Comparison of ENCODE assay signal across 28 cellular contexts in the genomic region with DNA sequence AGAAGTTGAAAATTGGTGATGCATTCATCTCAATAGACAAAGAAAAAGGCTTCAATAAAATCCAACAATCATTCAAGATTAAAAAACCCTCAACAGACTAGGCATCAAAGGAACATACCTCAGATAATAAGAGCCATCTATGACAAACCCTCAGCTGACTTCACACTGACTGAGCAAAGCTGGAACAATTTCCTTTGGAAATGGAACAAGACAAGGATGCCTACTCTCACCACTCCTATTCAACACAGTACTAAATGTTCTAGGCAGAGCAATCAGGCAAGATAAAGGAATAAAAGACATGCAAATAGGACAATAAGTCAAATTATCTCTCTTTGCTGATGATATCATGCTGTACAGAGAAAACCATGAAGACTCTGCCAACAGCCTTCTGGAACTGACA.
DNase-seq lines count a peak whose midpoint lies in the region; ATAC-seq and TF ChIP-seq lines count a peak whose summit lies in the region.
"Had no signal": no experiment of that assay in that cellular context is flagged by ENCODE, and none has a peak within 500 bp of the region (broad histone marks: within the 10 kb centered on the region; RNA-seq: fewer than 3 reads in every experiment).

No MANE protein-coding gene starts in this region.

- H3K4me1 Mint-ChIP-seq in CD4-positive, alpha-beta memory T cell = no peaks in the 10 kb centered on the region
- H3K4me1 Mint-ChIP-seq: activated B cell treated with CpG ODN at 0.5 μM for 24 hours; naive thymus-derived CD4-positive, alpha-beta T cell had no signal

- H3K9me3 ChIP-seq in right cardiac atrium (ENCODE audit: control insufficient read depth, low read length) = no peaks in the 10 kb centered on the region
- no peaks in the 10 kb centered on the region for H3K9me3 ChIP-seq in CD4-positive, alpha-beta memory T cell (ENCODE audit: control insufficient read depth in 1 of 2, low read length in 2 of 2)
- H3K9me3 ChIP-seq: BLaER1 treated with 17β-estradiol and CSF1 and Interleukin-3, amounts not matched to agents 10 nM and 100 nM; colonic mucosa; esophagus muscularis mucosa; HAP-1; vagina had no signal

- H3K4me1 ChIP-seq in right cardiac atrium (ENCODE audit: control insufficient read depth, insufficient read depth, low read length) = no peaks in the 10 kb centered on the region
- H3K4me1 ChIP-seq in CD4-positive, alpha-beta memory T cell (ENCODE audit: insufficient read depth, low read length) = no peaks in the 10 kb centered on the region
- H3K4me1 ChIP-seq: BLaER1 treated with 17β-estradiol and CSF1 and Interleukin-3, amounts not matched to agents 10 nM and 100 nM; body of pancreas; colonic mucosa; esophagus muscularis mucosa; HAP-1; vagina had no signal

- peak; percentile 92 to 98 for ATAC-seq in right cardiac atrium
- ATAC-seq: body of pancreas; naive thymus-derived CD4-positive, alpha-beta T cell; PC-3 had no signal

- TF ChIP-seq CTCF in 22Rv1 (IDR thresholded peaks at IDR 0.05) = no peak

- peaks cover 0 to 17% (median 6%) of the 10 kb centered on the region in 8 donors for H3K9me3 Mint-ChIP-seq in CD4-positive, alpha-beta memory T cell
- H3K9me3 Mint-ChIP-seq: activated T-helper 2 cell treated with anti-CD3 and anti-CD28 coated beads, Interferon-gamma antibody, Interleukin-2, Interleukin-4, amounts not matched to agents 10 μg/mL and 5 μg/mL and 100 μg/mL, durations not matched to agents 14 hours and 24 hours and 36 hours had no signal

- no peak overlapping the region for H3K4me3 ChIP-seq in right cardiac atrium (ENCODE audit: low read length)
- H3K4me3 ChIP-seq in CD4-positive, alpha-beta memory T cell (ENCODE audit: low read length in 2 of 2) = no peak overlapping the region
- H3K4me3 ChIP-seq: BLaER1 treated with 17β-estradiol and CSF1 and Interleukin-3, amounts not matched to agents 10 nM and 100 nM; body of pancreas; colonic mucosa; esophagus muscularis mucosa; HAP-1; vagina had no signal

- CTCF ChIA-PET in CD4-positive, alpha-beta memory T cell (lab: Charles Lee; ENCODE audit: partially characterized antibody) = no interaction called here

- no peak overlapping the region for H3K27ac Mint-ChIP-seq in CD4-positive, alpha-beta memory T cell
- H3K27ac Mint-ChIP-seq: activated B cell treated with CpG ODN at 0.5 μM for 24 hours; activated CD4-positive, alpha-beta memory T cell treated with anti-CD3 and anti-CD28 coated beads for 36 hours; activated naive CD8-positive, alpha-beta T cell; activated T-helper 2 cell treated with anti-CD3 and anti-CD28 coated beads, Interferon-gamma antibody, Interleukin-2, Interleukin-4, amounts not matched to agents 10 μg/mL and 5 μg/mL and 100 μg/mL, durations not matched to agents 14 hours and 24 hours and 36 hours; naive thymus-derived CD4-positive, alpha-beta T cell had no signal

- POLR2A ChIA-PET in CD4-positive, alpha-beta memory T cell (lab: Charles Lee; ENCODE audit: partially characterized antibody) = no interaction called here

- intact Hi-C loops in right cardiac atrium (cut with DNase I) = no loop called here
- intact Hi-C loops in CD4-positive, alpha-beta memory T cell (cut with micrococcal nuclease) = no loop called here

- no peak overlapping the region for H3K4me3 Mint-ChIP-seq in CD4-positive, alpha-beta memory T cell
- H3K4me3 Mint-ChIP-seq: activated B cell treated with CpG ODN at 0.5 μM for 24 hours; activated CD4-positive, alpha-beta memory T cell treated with anti-CD3 and anti-CD28 coated beads for 36 hours; activated naive CD8-positive, alpha-beta T cell; naive thymus-derived CD4-positive, alpha-beta T cell had no signal

- no peaks in the 10 kb centered on the region for H3K27me3 ChIP-seq in right cardiac atrium (ENCODE audit: control insufficient read depth, insufficient read depth)
- no peaks in the 10 kb centered on the region for H3K27me3 ChIP-seq in CD4-positive, alpha-beta memory T cell (ENCODE audit: insufficient read depth, low read length)
- H3K27me3 ChIP-seq: BLaER1 treated with 17β-estradiol and CSF1 and Interleukin-3, amounts not matched to agents 10 nM and 100 nM; body of pancreas; colonic mucosa; esophagus muscularis mucosa; vagina had no signal

- H3K36me3 Mint-ChIP-seq in CD4-positive, alpha-beta memory T cell = no peaks in the 10 kb centered on the region
- H3K36me3 Mint-ChIP-seq: activated CD4-positive, alpha-beta memory T cell treated with anti-CD3 and anti-CD28 coated beads for 36 hours; activated naive CD8-positive, alpha-beta T cell; naive thymus-derived CD4-positive, alpha-beta T cell had no signal

- H3K27me3 Mint-ChIP-seq in CD4-positive, alpha-beta memory T cell = no peaks in the 10 kb centered on the region
- H3K27me3 Mint-ChIP-seq: activated B cell treated with CpG ODN at 0.5 μM for 24 hours; activated CD4-positive, alpha-beta memory T cell treated with anti-CD3 and anti-CD28 coated beads for 36 hours; activated naive CD8-positive, alpha-beta T cell; naive thymus-derived CD4-positive, alpha-beta T cell had no signal

- H3K36me3 ChIP-seq in CD4-positive, alpha-beta memory T cell (ENCODE audit: insufficient read depth, low read length) = no peaks in the 10 kb centered on the region
- H3K36me3 ChIP-seq: BLaER1 treated with 17β-estradiol and CSF1 and Interleukin-3, amounts not matched to agents 10 nM and 100 nM; colonic mucosa; esophagus muscularis mucosa; HAP-1; vagina had no signal

- H3K27ac ChIP-seq in 22Rv1 = peak overlapping the region; percentile 10; the same call in 1 of the 2 replicates
- no peak overlapping the region for H3K27ac ChIP-seq in right cardiac atrium (ENCODE audit: low read length)
- no peak overlapping the region for H3K27ac ChIP-seq in CD4-positive, alpha-beta memory T cell (ENCODE audit: low read depth, low read length)
- H3K27ac ChIP-seq: BLaER1 treated with 17β-estradiol and CSF1 and Interleukin-3, amounts not matched to agents 10 nM and 100 nM; body of pancreas; colonic mucosa; esophagus muscularis mucosa; vagina had no signal

- DNase-seq in HCEC 1CT = peak; percentile 64
- DNase-seq in cerebellar cortex (ENCODE audit: low spot score) = peak; percentile 71
- no peak for DNase-seq in right cardiac atrium
- no peak for DNase-seq in AG08395 (ENCODE audit: low spot score)
- no peak for DNase-seq in NCI-H524 treated with DMSO at 0.1 percent for 48 hours (lab: John Stamatoyannopoulos, UW)
- no peak for DNase-seq in NCI-H345 (lab: John Stamatoyannopoulos, UW)
- no peak for DNase-seq in CD4-positive, alpha-beta memory T cell
- DNase-seq: activated B cell treated with CpG ODN at 0.5 μM for 24 hours; activated CD4-positive, alpha-beta memory T cell treated with anti-CD3 and anti-CD28 coated beads for 36 hours; body of pancreas; Calu3; colonic mucosa; naive thymus-derived CD4-positive, alpha-beta T cell; NCI-H1105; NCI-H510A treated with DMSO at 0.1 percent for 48 hours; occipital lobe; PC-3; SHP77 treated with DMSO at 0.1 percent for 48 hours; stimulated activated CD4-positive, alpha-beta T cell treated with anti-CD3 and anti-CD28 coated beads, Interleukin-4, amount 100 ng/mL, for 4 hours; stimulated activated naive CD4-positive, alpha-beta T cell; SW 1271 had no signal

Comparison
In these comparisons a context has a peak if more than half of its experiments do, and no peak if none do; other contexts are left out.
1. DNase-seq: peak in HCEC 1CT (single experiment) and cerebellar cortex (single experiment); none in right cardiac atrium (0 of 3), AG08395 (single experiment), NCI-H524 treated with DMSO at 0.1 percent for 48 hours (single experiment), NCI-H345 (single experiment) and CD4-positive, alpha-beta memory T cell (0 of 5).